8 cellular contexts compared by ENCODE assay signal in the genomic region with DNA sequence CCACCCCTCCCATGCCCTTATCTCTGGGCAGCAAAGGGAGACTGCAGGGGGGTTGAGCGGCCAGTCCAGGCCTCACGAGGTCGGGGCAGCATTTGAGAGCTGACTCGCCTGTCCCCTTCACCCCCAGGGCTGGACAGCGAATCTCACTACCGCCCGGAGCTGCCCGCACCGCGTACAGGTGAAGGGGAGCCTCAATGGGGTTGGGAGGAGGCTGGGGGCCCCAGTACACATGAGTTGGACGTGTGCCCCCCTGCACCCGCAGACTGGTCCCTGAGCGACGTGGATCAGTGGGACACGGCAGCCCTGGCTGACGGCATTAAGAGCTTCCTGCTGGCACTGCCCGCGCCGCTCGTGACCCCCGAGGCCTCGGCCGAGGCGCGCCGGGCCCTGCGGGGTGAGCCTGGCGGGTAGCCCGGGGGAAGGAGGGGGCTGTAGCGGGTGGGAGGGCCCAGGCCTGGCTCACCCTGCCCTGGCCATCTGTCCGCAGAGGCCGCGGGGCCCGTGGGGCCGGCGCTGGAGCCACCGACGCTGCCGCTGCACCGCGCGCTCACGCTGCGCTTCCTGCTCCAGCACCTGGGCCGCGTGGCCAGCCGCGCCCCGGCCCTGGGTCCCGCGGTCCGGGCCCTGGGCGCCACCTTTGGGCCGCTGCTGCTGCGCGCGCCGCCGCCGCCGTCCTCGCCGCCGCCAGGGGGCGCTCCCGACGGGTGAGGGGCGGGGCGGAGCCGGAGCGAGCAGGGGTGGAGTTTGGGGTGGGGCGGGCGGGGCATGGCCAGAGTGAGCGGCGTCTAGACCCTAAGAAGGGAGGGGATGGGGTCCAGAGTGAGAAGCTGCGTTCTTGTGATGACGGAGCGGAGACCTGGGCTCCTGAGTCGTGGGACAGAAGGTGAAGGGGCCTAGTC. TPM values are rescaled to one million over a fixed set of nuclear protein-coding genes. Genes with fewer than 3 reads are reported as not detected.
A peak's percentile ranks its signal among the peaks of the same experiment; 100 is the strongest.
DNase-seq lines count a peak whose midpoint lies in the region; ATAC-seq lines count a peak whose summit lies in the region.

No MANE protein-coding gene starts in this region.

- no peak overlapping the region for H3K27ac Mint-ChIP-seq in natural killer cell treated with Interleukin-12 subunit alpha and Interleukin-12 subunit beta and Interleukin-15 and Interleukin-18, amount 100 ng/mL, for 72 hours

- H3K4me1 Mint-ChIP-seq in natural killer cell treated with Interleukin-12 subunit alpha and Interleukin-12 subunit beta and Interleukin-15 and Interleukin-18, amount 100 ng/mL, for 72 hours (ENCODE audit: low read depth in 2 of 2), result peaks cover 9% of the 10 kb centered on the region in 2 donors

- no peaks in the 10 kb centered on the region for H3K27me3 Mint-ChIP-seq in natural killer cell treated with Interleukin-12 subunit alpha and Interleukin-12 subunit beta and Interleukin-15 and Interleukin-18, amount 100 ng/mL, for 72 hours

- ATAC-seq in HG02798 (IDR thresholded peaks at IDR 0.05; ENCODE audit: poor library complexity, unreplicated experiment), result peak; percentile 81
- ATAC-seq in esophagus mucosa, result peak; percentile 73
- ATAC-seq in natural killer cell treated with Interleukin-12 subunit alpha and Interleukin-12 subunit beta and Interleukin-15 and Interleukin-18, amount 100 ng/mL, for 72 hours, result peak; percentile 95 to 96
- ATAC-seq in stimulated activated naive CD8-positive, alpha-beta T cell treated with anti-CD3 and anti-CD28 coated beads, Interleukin-15, Interleukin-2, amounts not matched to agents 100 U/mL and 50 U/mL, for 24 hours, result peak; percentile 87

- DNase-seq in NCI-H2107 treated with DMSO at 0.1 percent for 48 hours (lab: John Stamatoyannopoulos, UW; ENCODE audit: unreplicated experiment) (peak; percentile 9), NCI-H2107 (lab: John Stamatoyannopoulos, UW) (no peak), NCI-H446 treated with DMSO at 0.1 percent for 48 hours (lab: John Stamatoyannopoulos, UW) (peak; percentile 23)
- peak; percentile 89 for DNase-seq in activated T-cell treated with anti-CD3 and anti-CD28 coated beads, Interleukin-2, amount 50 U/mL, for 1 hour
- DNase-seq in natural killer cell treated with Interleukin-12 subunit alpha and Interleukin-12 subunit beta and Interleukin-15 and Interleukin-18, amount 100 ng/mL, for 72 hours (ENCODE audit: low spot score), result peak; percentile 88
- DNase-seq in stimulated activated naive CD8-positive, alpha-beta T cell treated with anti-CD3 and anti-CD28 coated beads, Interleukin-15, Interleukin-2, amounts not matched to agents 100 U/mL and 50 U/mL, for 24 hours, result peak; percentile 89

- H3K36me3 Mint-ChIP-seq in natural killer cell treated with Interleukin-12 subunit alpha and Interleukin-12 subunit beta and Interleukin-15 and Interleukin-18, amount 100 ng/mL, for 72 hours, result peaks cover 6% of the 10 kb centered on the region

- peak overlapping the region; percentile 68 for H3K4me3 Mint-ChIP-seq in natural killer cell treated with Interleukin-12 subunit alpha and Interleukin-12 subunit beta and Interleukin-15 and Interleukin-18, amount 100 ng/mL, for 72 hours

- H3K9me3 Mint-ChIP-seq in natural killer cell treated with Interleukin-12 subunit alpha and Interleukin-12 subunit beta and Interleukin-15 and Interleukin-18, amount 100 ng/mL, for 72 hours, result no peaks in the 10 kb centered on the region

RNA-seq across cellular contexts. Expression of a gene that starts 8.1 kb away (rescaled TPM):
- 35.6 TPM for total RNA-seq in esophagus mucosa
- total RNA-seq in natural killer cell treated with Interleukin-12 subunit alpha and Interleukin-12 subunit beta and Interleukin-15 and Interleukin-18, amount 100 ng/mL, for 72 hours, result 10 to 100 TPM; 12.6 to 20.1 TPM

RNA-seq across cellular contexts. Expression of a gene that starts 12.6 kb away (rescaled TPM):
- 17.0 TPM for total RNA-seq in esophagus mucosa
- 100 to 1,000 TPM in 1 of 2 donors, 10 to 100 TPM in 1; 76.2 to 139 TPM for total RNA-seq in natural killer cell treated with Interleukin-12 subunit alpha and Interleukin-12 subunit beta and Interleukin-15 and Interleukin-18, amount 100 ng/mL, for 72 hours

RNA-seq across cellular contexts. Expression of a gene that starts 32.0 kb away (rescaled TPM):
- 6.8 TPM for total RNA-seq in esophagus mucosa
- total RNA-seq in natural killer cell treated with Interleukin-12 subunit alpha and Interleukin-12 subunit beta and Interleukin-15 and Interleukin-18, amount 100 ng/mL, for 72 hours, result 10 to 100 TPM; 17.4 to 34.2 TPM

RNA-seq across cellular contexts. Expression of a gene that starts 42.8 kb away (rescaled TPM):
- total RNA-seq in esophagus mucosa, result 1.1 TPM
- total RNA-seq in natural killer cell treated with Interleukin-12 subunit alpha and Interleukin-12 subunit beta and Interleukin-15 and Interleukin-18, amount 100 ng/mL, for 72 hours, result 1 to 10 TPM; 3.9 to 5.1 TPM
